ENCODE assay signal across 8 cellular contexts in the genomic region with DNA sequence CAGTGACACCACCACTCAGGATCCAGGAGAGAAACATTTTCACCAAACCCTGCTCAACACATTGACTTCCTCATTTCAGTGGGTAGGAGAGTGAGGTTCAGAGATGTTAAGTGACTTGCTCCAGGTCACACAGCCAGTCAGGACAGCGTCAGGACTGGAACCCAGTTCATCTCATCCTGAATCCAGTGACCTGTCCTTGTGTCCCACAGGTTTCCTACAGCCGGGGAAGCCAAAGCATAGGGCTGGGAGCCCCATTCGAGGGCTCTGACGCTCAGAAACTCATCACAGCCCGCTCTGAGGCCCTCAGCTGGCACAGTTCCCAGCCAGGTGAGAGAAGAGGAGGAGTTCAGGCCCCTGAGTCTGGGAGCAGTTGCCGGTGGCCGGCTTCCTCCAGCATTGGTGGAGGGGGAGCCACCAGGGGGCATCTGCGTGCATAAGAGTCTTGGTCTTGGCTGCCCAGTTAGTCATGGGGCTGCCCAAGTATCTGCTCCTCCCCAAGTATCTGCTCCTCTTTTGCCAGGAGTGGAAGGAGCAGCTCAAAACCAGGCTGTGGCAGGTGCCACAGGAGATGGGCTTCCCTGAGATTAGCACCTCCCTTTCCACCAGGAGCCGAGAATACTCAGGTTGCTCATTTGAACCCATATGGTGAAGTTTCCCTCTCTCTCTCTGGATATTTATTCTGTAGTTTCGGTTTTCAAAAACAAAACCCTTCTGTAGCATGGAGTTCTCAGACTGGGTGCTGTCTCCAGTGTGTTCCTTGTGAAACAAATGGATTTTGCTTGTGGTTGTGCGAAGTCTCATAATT. TPM values are rescaled to one million over a fixed set of nuclear protein-coding genes. Genes with fewer than 3 reads are reported as not detected.
DNase-seq lines count a peak whose midpoint lies in the region; ATAC-seq and TF ChIP-seq lines count a peak whose summit lies in the region.

No MANE protein-coding gene starts in this region.

- no peak overlapping the region for H3K23ac ChIP-seq in IMR-90 (ENCODE audit: low read depth, low read length)

- dilution Hi-C loops in IMR-90 (cut with HindIII; ENCODE audit: low sequenced_read_pairs, unreplicated experiment) = no loop called here

- no peaks in the 10 kb centered on the region for H3K9me1 ChIP-seq in IMR-90 (ENCODE audit: insufficient read depth, low read length)

- no peak overlapping the region for H3K14ac ChIP-seq in IMR-90 (replicated peaks; ENCODE audit: low read depth, low read length)

- WGBS in IMR-90 (ENCODE audit: extremely low coverage in 2 of 2, insufficient read length in 1 of 2), 2 experiments = 60% methylated on average over 3 of the region's 11 CpGs; no CpG with 5 or more reads in 1 of the 2 experiments

- H4K8ac ChIP-seq in IMR-90 (ENCODE audit: low read depth in 2 of 2, low read length in 2 of 2) = no peak overlapping the region

- no peak overlapping the region for H2AK9ac ChIP-seq in IMR-90 (replicated peaks; ENCODE audit: low read depth, low read length, poor library complexity)

- peaks cover 3% of the 10 kb centered on the region for H3K27me3 Mint-ChIP-seq in activated T-cell treated with anti-CD3 and anti-CD28 coated beads, Interleukin-2, amount 50 U/mL, for 24 hours
- H3K27me3 Mint-ChIP-seq in neural progenitor cell (ENCODE audit: insufficient read depth, low read depth) = peaks cover 4% of the 10 kb centered on the region

- H3K9me2 ChIP-seq in SU-DHL-6 (replicated peaks; ENCODE audit: insufficient read depth, low read length) = no peaks in the 10 kb centered on the region

- H3K79me1 ChIP-seq in IMR-90 (ENCODE audit: low read depth in 1 of 2, low read length in 2 of 2) = no peaks in the 10 kb centered on the region

- no TSS peak for BruUV-seq in IMR-90 (replicated peaks; lab: Mats Ljungman, UMichigan)

- H3K4me3 Mint-ChIP-seq in activated T-cell treated with anti-CD3 and anti-CD28 coated beads, Interleukin-2, amount 50 U/mL, for 24 hours = no peak overlapping the region
- no peak overlapping the region for H3K4me3 Mint-ChIP-seq in neural progenitor cell

- CTCF ChIA-PET in IMR-90 (lab: Yijun Ruan, JAX) = interaction anchor here (0.6 kb wide), 1 partner anchor 692 kb away, joined by 4 read pairs; no protein-coding TSS in a partner anchor

- H3K4me3 ChIP-seq in IMR-90 (ENCODE audit: insufficient read depth, low read depth, low read length) = no peak overlapping the region
- H3K4me3 ChIP-seq in SU-DHL-6 (ENCODE audit: insufficient read depth, low read length, poor library complexity, severe bottlenecking) = no peak overlapping the region
- H3K4me3 ChIP-seq in fibroblast of lung (replicated peaks in 1 of 4; ENCODE audit: control extremely low read depth in 1 of 4, insufficient read depth in 1 of 4, low read depth in 3 of 4, low read length in 4 of 4) = no peak overlapping the region
- H3K4me3 ChIP-seq in neural progenitor cell = no peak overlapping the region

- H3K4ac ChIP-seq in IMR-90 (ENCODE audit: low read depth, low read length) = no peak overlapping the region

- no peaks in the 10 kb centered on the region for H3K9me3 Mint-ChIP-seq in activated T-cell treated with anti-CD3 and anti-CD28 coated beads, Interleukin-2, amount 50 U/mL, for 24 hours
- no peaks in the 10 kb centered on the region for H3K9me3 Mint-ChIP-seq in neural progenitor cell

- no peak overlapping the region for H2BK120ac ChIP-seq in IMR-90 (ENCODE audit: low read depth, low read length)

- no peak overlapping the region for H3K18ac ChIP-seq in IMR-90 (ENCODE audit: low read depth, low read length)

- H3K27ac ChIP-seq in IMR-90 (ENCODE audit: insufficient read depth, low read length) (no peak overlapping the region), SU-DHL-6 (ENCODE audit: low read depth, low read length) (no peak overlapping the region), fibroblast of lung (ENCODE audit: insufficient read depth, low read length) (no peak overlapping the region), neural progenitor cell (no peak overlapping the region)

- intact Hi-C loops in IMR-90 (cut with micrococcal nuclease) = loop anchor here (1.0 kb wide), 1 partner anchor 75 kb away; no protein-coding TSS in a partner anchor

- TF ChIP-seq POLR2A in IMR-90 (IDR thresholded peaks at IDR 0.05; ENCODE audit: low read depth, low read length) = no peak

- no peak overlapping the region for H3K27ac Mint-ChIP-seq in activated T-cell treated with anti-CD3 and anti-CD28 coated beads, Interleukin-2, amount 50 U/mL, for 24 hours
- H3K27ac Mint-ChIP-seq in neural progenitor cell = no peak overlapping the region

- H3K4me2 ChIP-seq in IMR-90 (ENCODE audit: low read depth, low read length) = no peak overlapping the region
- H3K4me2 ChIP-seq in SU-DHL-6 (ENCODE audit: low read depth, low read length, poor library complexity, severe bottlenecking) = no peak overlapping the region
- H3K4me2 ChIP-seq in fibroblast of lung (ENCODE audit: extremely low read depth, insufficient read depth, low read length) = no peak overlapping the region
- H3K4me2 ChIP-seq in neural progenitor cell = no peak overlapping the region

- POLR2A ChIA-PET in IMR-90 (lab: Charles Lee; ENCODE audit: unreplicated experiment) = no interaction called here

- H3K36me3 Mint-ChIP-seq in activated T-cell treated with anti-CD3 and anti-CD28 coated beads, Interleukin-2, amount 50 U/mL, for 24 hours (ENCODE audit: low read depth) = no peaks in the 10 kb centered on the region
- no peaks in the 10 kb centered on the region for H3K36me3 Mint-ChIP-seq in neural progenitor cell

- no peaks in the 10 kb centered on the region for H3K4me1 ChIP-seq in IMR-90 (ENCODE audit: control insufficient read depth, insufficient read depth, low read length)
- no peaks in the 10 kb centered on the region for H3K4me1 ChIP-seq in fibroblast of lung (ENCODE audit: control insufficient read depth, extremely low read depth, insufficient read depth, low read length)
- no peaks in the 10 kb centered on the region for H3K4me1 ChIP-seq in neural progenitor cell

- no peak overlapping the region for H4K5ac ChIP-seq in IMR-90 (ENCODE audit: low read depth, low read length)

- H4K20me1 ChIP-seq in IMR-90 (ENCODE audit: insufficient read depth, low read length) (no peaks in the 10 kb centered on the region), SU-DHL-6 (ENCODE audit: low read depth, low read length) (no peaks in the 10 kb centered on the region), fibroblast of lung (ENCODE audit: control insufficient read depth, extremely low read depth, insufficient read depth, low read length) (no peaks in the 10 kb centered on the region), neural progenitor cell (ENCODE audit: low read depth) (no peaks in the 10 kb centered on the region)

- peak; percentile 48 for TF ChIP-seq RAD21 in IMR-90 (IDR thresholded peaks at IDR 0.05; ENCODE audit: low read length)

- no peak overlapping the region for H2BK5ac ChIP-seq in IMR-90 (ENCODE audit: low read depth, low read length, poor library complexity, severe bottlenecking)

- H3K56ac ChIP-seq in IMR-90 (ENCODE audit: extremely low read depth, insufficient read depth, low read length) = no peak overlapping the region

- no peak overlapping the region for H3K9ac ChIP-seq in IMR-90 (ENCODE audit: low read depth, low read length)
- no peak overlapping the region for H3K9ac ChIP-seq in SU-DHL-6 (ENCODE audit: low read length)
- no peak overlapping the region for H3K9ac ChIP-seq in fibroblast of lung (ENCODE audit: insufficient read depth, low read length)
- H3K9ac ChIP-seq in neural progenitor cell = no peak overlapping the region

- H3K9me3 ChIP-seq in IMR-90 (ENCODE audit: control insufficient read depth, insufficient read depth, low read length) (no peaks in the 10 kb centered on the region), SU-DHL-6 (ENCODE audit: insufficient read depth, low read length) (no peaks in the 10 kb centered on the region), fibroblast of lung (ENCODE audit: control insufficient read depth, insufficient read depth, low read depth, low read length) (no peaks in the 10 kb centered on the region), neural progenitor cell (ENCODE audit: low read depth) (no peaks in the 10 kb centered on the region)

- DNase-seq in activated T-cell treated with anti-CD3 and anti-CD28 coated beads, Interleukin-2, amount 50 U/mL, for 24 hours = peak; percentile 37
- DNase-seq in activated T-cell treated with anti-CD3 and anti-CD28 coated beads, Interleukin-2, amount 50 U/mL, for 1 hour = no peak
- DNase-seq in IMR-90 = peak; percentile 16
- peak; percentile 5 to 29 for DNase-seq in fibroblast of lung (ENCODE audit: low read depth in 2 of 2)
- DNase-seq in neural progenitor cell (ENCODE audit: low spot score) = peak; percentile 70
- DNase-seq in activated gamma-delta T cell (lab: John Stamatoyannopoulos, UW) = no peak

- ATAC-seq in IMR-90 (ENCODE audit: low read depth) (peak; percentile 79), GM18520 (IDR thresholded peaks at IDR 0.05; ENCODE audit: unreplicated experiment) (no peak)

- H4K91ac ChIP-seq in IMR-90 (ENCODE audit: insufficient read depth, low read depth, low read length) = no peak overlapping the region

- no peak overlapping the region for H2BK15ac ChIP-seq in IMR-90 (ENCODE audit: low read depth, low read length)

- peak; percentile 49 for TF ChIP-seq CTCF in IMR-90 (conservative IDR thresholded peaks at IDR 0.05; ENCODE audit: low read depth, low read length)
- TF ChIP-seq CTCF in SU-DHL-6 (IDR thresholded peaks at IDR 0.05; ENCODE audit: insufficient read depth, low read length, poor library complexity, severe bottlenecking) = peak; percentile 50
- peak; percentile 38 to 45 for TF ChIP-seq CTCF in fibroblast of lung (conservative IDR thresholded peaks at IDR 0.05 in 1 of 2, IDR thresholded peaks at IDR 0.05 in 1 of 2; ENCODE audit: low read depth in 1 of 2, low read length in 2 of 2)
- peak; percentile 58 for TF ChIP-seq CTCF in neural progenitor cell (IDR thresholded peaks at IDR 0.05)

- H2AFZ ChIP-seq in IMR-90 (replicated peaks; ENCODE audit: low read length, poor library complexity) = peak overlapping the region; percentile 14
- H2AFZ ChIP-seq in SU-DHL-6 (ENCODE audit: low read depth, low read length, severe bottlenecking) = no peak overlapping the region
- H2AFZ ChIP-seq in fibroblast of lung (ENCODE audit: low read length) = no peak overlapping the region
- peak overlapping the region; percentile 46 for H2AFZ ChIP-seq in neural progenitor cell (replicated peaks)

- peaks cover 40% of the 10 kb centered on the region for H3K27me3 ChIP-seq in IMR-90 (ENCODE audit: control insufficient read depth, insufficient read depth, low read length)
- H3K27me3 ChIP-seq in SU-DHL-6 (ENCODE audit: low read length) = no peaks in the 10 kb centered on the region
- H3K27me3 ChIP-seq in fibroblast of lung (ENCODE audit: control insufficient read depth, insufficient read depth, low read length) = peaks cover 2% of the 10 kb centered on the region
- no peaks in the 10 kb centered on the region for H3K27me3 ChIP-seq in neural progenitor cell

- in situ Hi-C loops in IMR-90 (cut with MboI; ENCODE audit: low sequenced_read_pairs) = no loop called here

- H2BK20ac ChIP-seq in IMR-90 (ENCODE audit: low read depth, low read length) = no peak overlapping the region

- H3K4me1 Mint-ChIP-seq in activated T-cell treated with anti-CD3 and anti-CD28 coated beads, Interleukin-2, amount 50 U/mL, for 24 hours (ENCODE audit: low read depth) = peaks cover 13% of the 10 kb centered on the region
- H3K4me1 Mint-ChIP-seq in neural progenitor cell = peaks cover 8% of the 10 kb centered on the region

- H3K79me2 ChIP-seq in SU-DHL-6 (ENCODE audit: insufficient read depth, low read length) (no peaks in the 10 kb centered on the region), fibroblast of lung (ENCODE audit: control insufficient read depth, insufficient read depth, low read length) (no peaks in the 10 kb centered on the region), neural progenitor cell (ENCODE audit: low read depth) (no peaks in the 10 kb centered on the region)

- no peaks in the 10 kb centered on the region for H3F3A ChIP-seq in SU-DHL-6 (ENCODE audit: insufficient read depth)
- H3F3A ChIP-seq in neural progenitor cell (ENCODE audit: low read depth) = no peaks in the 10 kb centered on the region

- no peak overlapping the region for H2AK5ac ChIP-seq in IMR-90 (ENCODE audit: low read depth, low read length)

- H3K36me3 ChIP-seq in IMR-90 (ENCODE audit: control insufficient read depth, insufficient read depth, low read length) (no peaks in the 10 kb centered on the region), SU-DHL-6 (ENCODE audit: low read length) (no peaks in the 10 kb centered on the region), fibroblast of lung (ENCODE audit: control insufficient read depth, insufficient read depth, low read length) (no peaks in the 10 kb centered on the region), neural progenitor cell (no peaks in the 10 kb centered on the region)

RNA-seq across cellular contexts. Expression of gene TNFRSF13B, which starts 56.0 kb away (rescaled TPM):
- total RNA-seq in IMR-90 (2012; rRNA removed) = not detected in 2 replicates
- not detected in 2 replicates for polyA plus RNA-seq in IMR-90 (2012; rRNA removed)
- not detected in 2 replicates for polyA plus RNA-seq in IMR-90 (2012; cell fraction: cytosol; rRNA removed)
- polyA plus RNA-seq in IMR-90 (2012; cell fraction: nucleus; rRNA removed; ENCODE audit: low replicate concordance) = not detected in 2 replicates
- total RNA-seq in fibroblast of lung = not detected in 2 replicates
- polyA plus RNA-seq in fibroblast of lung = not detected in 2 replicates
- polyA plus RNA-seq in fibroblast of lung (2012) = not detected in 2 replicates
- not detected in 2 replicates for polyA minus RNA-seq in fibroblast of lung (ENCODE audit: low replicate concordance)
- not detected in 2 replicates for total RNA-seq in neural progenitor cell (ENCODE audit: low replicate concordance)

Comparison
In these comparisons a context has a peak if more than half of its experiments do, and no peak if none do; other contexts are left out.
1. DNase-seq: peak in activated T-cell treated with anti-CD3 and anti-CD28 coated beads, Interleukin-2, amount 50 U/mL, for 24 hours (single experiment), IMR-90 (single experiment), fibroblast of lung (2 of 2) and neural progenitor cell (single experiment); none in activated T-cell treated with anti-CD3 and anti-CD28 coated beads, Interleukin-2, amount 50 U/mL, for 1 hour (single experiment) and activated gamma-delta T cell (single experiment).
2. H2AFZ ChIP-seq: peak in IMR-90 (single experiment) and neural progenitor cell (single experiment); none in SU-DHL-6 (single experiment) and fibroblast of lung (single experiment).
3. Peak in every context shown above with its lines, with median percentiles within 50 percentile points of each other: CTCF ChIP-seq.